Comparison of ENCODE assay signal across 9 cellular contexts in genomic region chr19:42596391-42597071, GRCh38. TPM values are rescaled to one million over a fixed set of nuclear protein-coding genes. Genes with fewer than 3 reads are reported as not detected.
DNase-seq lines count a peak whose midpoint lies in the region; ATAC-seq, FAIRE-seq and TF ChIP-seq lines count a peak whose summit lies in the region.
"Had no signal": no experiment of that assay in that cellular context is flagged by ENCODE, and none has a peak within 500 bp of the region (broad histone marks: within the 10 kb centered on the region; RNA-seq: fewer than 3 reads in every experiment).

No MANE protein-coding gene starts in this region.

- WGBS in heart left ventricle, 4 donors, result 17 to 31% (median 19%) methylated on average over 13 to 16 of the region's 16 CpGs
- WGBS in adrenal gland, 4 donors, result 17 to 28% (median 18%) methylated on average over 10 to 16 of the region's 16 CpGs

- intact Hi-C loops in heart left ventricle (cut with DNase I) (loop anchor here in 8 of 10 donors (2.0 to 10.0 kb wide), 5 partner anchors 30 to 146 kb away; no protein-coding TSS in a partner anchor), Right ventricle myocardium superior (cut with DNase I) (no loop called here), adrenal gland (cut with DNase I) (loop anchor here in 1 of 2 donors (5.0 kb wide), 1 partner anchor 34 kb away; no protein-coding TSS in a partner anchor)

- H3K9ac ChIP-seq in keratinocyte (ENCODE audit: control insufficient read depth, extremely low read depth, insufficient read depth, low read length), result no peak overlapping the region

- TF ChIP-seq CTCF in heart left ventricle (IDR thresholded peaks at IDR 0.05) (peak; percentile 76 to 95 (median 89)), Peyer's patch (IDR thresholded peaks at IDR 0.05) (peak; percentile 70 to 94 (median 80)), adrenal gland (IDR thresholded peaks at IDR 0.05) (peak; percentile 82 to 95 (median 88)), keratinocyte (optimal IDR thresholded peaks at IDR 0.05 in 1 of 3, IDR thresholded peaks at IDR 0.05 in 1 of 3, conservative IDR thresholded peaks at IDR 0.05 in 1 of 3; ENCODE audit: extremely low read depth in 1 of 3, insufficient read depth in 2 of 3, low read length in 3 of 3) (peak; percentile 92 to 98 (median 92))

- H4K20me1 ChIP-seq in keratinocyte (ENCODE audit: control insufficient read depth, extremely low read depth, insufficient read depth, low read length), result no peaks in the 10 kb centered on the region

- H3K9me1 ChIP-seq in keratinocyte (ENCODE audit: control insufficient read depth, extremely low read depth, insufficient read depth, low read length), result no peaks in the 10 kb centered on the region

- H3K36me3 ChIP-seq in heart left ventricle (no peaks in the 10 kb centered on the region), Peyer's patch (no peaks in the 10 kb centered on the region), adrenal gland (replicated peaks in 1 of 2) (no peaks in the 10 kb centered on the region), keratinocyte (ENCODE audit: control insufficient read depth in 2 of 2, extremely low read depth in 1 of 2, insufficient read depth in 2 of 2, low read length in 2 of 2) (no peaks in the 10 kb centered on the region)

- H3K4me2 ChIP-seq in keratinocyte (ENCODE audit: control insufficient read depth, extremely low read depth, insufficient read depth, low read depth, low read length), result no peak overlapping the region

- peak; percentile 75 for FAIRE-seq in keratinocyte (lab: Jason Lieb, UNC)

- dilution Hi-C loops in keratinocyte (cut with MboI; ENCODE audit: extremely low pct_ligation_motif_present, low sequenced_read_pairs), result loop anchor here (25.0 kb wide), 1 partner anchor 159 kb away; the partner anchor contains the start of genes CXCL17 and LIPE

- H2AFZ ChIP-seq in keratinocyte (ENCODE audit: control insufficient read depth, low read length), result no peak overlapping the region

- DNase-seq in heart left ventricle, result peak in 3 of 5 donors; percentile 16 to 72 (median 30)
- no peak for DNase-seq in Right ventricle myocardium superior
- DNase-seq in Peyer's patch, result peak; percentile 21 to 73 (median 63)
- peak; percentile 19 to 66 (median 45) for DNase-seq in adrenal gland
- no peak for DNase-seq in keratinocyte (ENCODE audit: low read depth, low spot score)
- DNase-seq in stimulated activated CD4-positive, alpha-beta T cell treated with anti-CD3 and anti-CD28 coated beads, Interleukin-4, amount 100 ng/mL, for 4 hours, result peak; percentile 14 to 35

- peaks cover 0 to 12% (median 0%) of the 10 kb centered on the region in 9 donors for H3K27me3 ChIP-seq in heart left ventricle
- H3K27me3 ChIP-seq in Peyer's patch, result no peaks in the 10 kb centered on the region
- H3K27me3 ChIP-seq in adrenal gland, result no peaks in the 10 kb centered on the region
- peaks cover 7% of the 10 kb centered on the region for H3K27me3 ChIP-seq in keratinocyte (ENCODE audit: control insufficient read depth, extremely low read depth, insufficient read depth, low read length)

- no peaks in the 10 kb centered on the region for H3K79me2 ChIP-seq in keratinocyte (ENCODE audit: control insufficient read depth, insufficient read depth, low read length)

- H3K9me3 ChIP-seq in heart left ventricle, result peaks cover 0 to 10% (median 0%) of the 10 kb centered on the region in 12 donors
- H3K9me3 ChIP-seq in Peyer's patch, result no peaks in the 10 kb centered on the region
- H3K9me3 ChIP-seq in adrenal gland (replicated peaks in 1 of 3), result no peaks in the 10 kb centered on the region
- H3K9me3 ChIP-seq in keratinocyte (ENCODE audit: control insufficient read depth, low read depth, low read length), result no peaks in the 10 kb centered on the region

- H3K4me1 ChIP-seq in heart left ventricle (no peaks in the 10 kb centered on the region), Peyer's patch (no peaks in the 10 kb centered on the region), adrenal gland (replicated peaks in 1 of 2) (no peaks in the 10 kb centered on the region), keratinocyte (ENCODE audit: control insufficient read depth, extremely low read depth, insufficient read depth, low read length) (no peaks in the 10 kb centered on the region)

- peak in 2 of 4 donors; percentile 49 to 71 for ATAC-seq in heart left ventricle
- no peak for ATAC-seq in Right ventricle myocardium superior (ENCODE audit: poor library complexity)
- ATAC-seq in GM21515 (IDR thresholded peaks at IDR 0.05; ENCODE audit: unreplicated experiment), result no peak
- ATAC-seq in GM21390 (IDR thresholded peaks at IDR 0.05; ENCODE audit: unreplicated experiment), result no peak

- H3K4me3 ChIP-seq in heart left ventricle (no peak overlapping the region), Peyer's patch (no peak overlapping the region), adrenal gland (no peak overlapping the region), keratinocyte (ENCODE audit: control insufficient read depth in 2 of 3, extremely low read depth in 1 of 3, insufficient read depth in 2 of 3, low read depth in 1 of 3, low read length in 3 of 3) (no peak overlapping the region)

- no peak overlapping the region for H3K27ac ChIP-seq in heart left ventricle
- no peak overlapping the region for H3K27ac ChIP-seq in Peyer's patch
- H3K27ac ChIP-seq in adrenal gland, result no peak overlapping the region
- no peak overlapping the region for H3K27ac ChIP-seq in keratinocyte (ENCODE audit: control insufficient read depth, insufficient read depth, low read length)
- H3K27ac ChIP-seq: epithelial cell of prostate had no signal

- TF ChIP-seq POLR2A in heart left ventricle (IDR thresholded peaks at IDR 0.05), result no peak
- no peak for TF ChIP-seq POLR2A in Peyer's patch (IDR thresholded peaks at IDR 0.05)
- TF ChIP-seq POLR2A in adrenal gland (IDR thresholded peaks at IDR 0.05), result no peak

RNA-seq across cellular contexts. Expression of gene CEACAM8, which starts 1.8 kb away (rescaled TPM):
- under 1 TPM in 2 of 9 donors, not detected in 7; 0.10 to 0.56 TPM for total RNA-seq in heart left ventricle
- not detected for polyA plus RNA-seq in heart left ventricle
- not detected for total RNA-seq in Right ventricle myocardium superior
- not detected for total RNA-seq in Peyer's patch
- not detected for total RNA-seq in adrenal gland
- polyA plus RNA-seq in adrenal gland, result not detected
- polyA plus RNA-seq in keratinocyte, result not detected in 3 replicates
- not detected for polyA plus RNA-seq in keratinocyte (2011; ENCODE audit: low read depth)
- not detected in 2 replicates for polyA plus RNA-seq in keratinocyte (2011; cell fraction: cytosol; rRNA removed)
- not detected in 2 replicates for polyA plus RNA-seq in keratinocyte (2011; cell fraction: nucleus; rRNA removed)
- polyA plus RNA-seq in keratinocyte (2012; ENCODE audit: low replicate concordance), result not detected in 2 replicates
- polyA minus RNA-seq in keratinocyte, result not detected in 3 replicates
- polyA minus RNA-seq in keratinocyte (2011; cell fraction: cytosol; rRNA and poly(A)+ RNA removed), result not detected
- polyA minus RNA-seq in keratinocyte (2011; cell fraction: nucleus; rRNA and poly(A)+ RNA removed), result not detected in 2 replicates

Comparison
In these comparisons a context has a peak if more than half of its experiments do, and no peak if none do; other contexts are left out.
1. DNase-seq: peak in heart left ventricle (3 of 5), Peyer's patch (3 of 3), adrenal gland (7 of 7) and stimulated activated CD4-positive, alpha-beta T cell treated with anti-CD3 and anti-CD28 coated beads, Interleukin-4, amount 100 ng/mL, for 4 hours (2 of 2); none in Right ventricle myocardium superior (single experiment) and keratinocyte (single experiment).
2. Peak in every context shown above with its lines, with median percentiles within 50 percentile points of each other: CTCF ChIP-seq.